Comparison of ENCODE assay signal across 31 cellular contexts in the genomic region with DNA sequence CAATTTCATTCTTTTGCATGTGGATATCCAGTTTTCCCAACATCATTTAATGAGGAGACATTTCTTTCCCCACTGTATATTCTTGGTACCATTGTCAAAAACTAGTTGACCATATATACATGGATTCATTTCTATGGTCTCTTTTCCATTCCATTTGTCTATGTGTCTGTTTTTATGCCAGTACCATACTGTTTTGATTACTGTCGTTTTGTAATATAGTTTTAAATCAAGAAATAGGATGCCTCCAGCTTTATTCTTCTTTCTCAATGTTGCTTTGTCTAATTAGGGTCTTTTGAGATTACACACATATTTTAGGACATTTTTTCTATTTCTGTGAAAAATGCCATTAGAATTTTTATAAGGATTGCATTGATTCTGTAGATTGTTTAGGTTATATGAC.
"Had no signal": no experiment of that assay in that cellular context is flagged by ENCODE, and none has a peak within 500 bp of the region (broad histone marks: within the 10 kb centered on the region; RNA-seq: fewer than 3 reads in every experiment).

No MANE protein-coding gene starts in this region.

- FAIRE-seq: urothelium cell line had no signal

- H3K27ac Mint-ChIP-seq: naive thymus-derived CD4-positive, alpha-beta T cell; natural killer cell; nephron; neural progenitor cell; progenitor cell of endocrine pancreas; stimulated activated memory B cell treated with anti-CD40 and anti-IgM and Interleukin-4, amounts not matched to agents 10 μg/mL and 1 μg/mL and 100 μg/mL, for 72 hours; stimulated activated naive CD8-positive, alpha-beta T cell treated with anti-CD3 and anti-CD28 coated beads, Interleukin-15, Interleukin-2, amounts not matched to agents 100 ng/mL and 50 ng/mL, for 24 hours had no signal

- H3K9me3 ChIP-seq: ovary, thyroid gland, vagina had no signal

- H3K79me2 ChIP-seq: parathyroid adenoma had no signal

- H3K4me1 ChIP-seq: parathyroid adenoma, psoas muscle, spleen, thyroid gland, upper lobe of left lung, vagina had no signal

- H3K27ac ChIP-seq: neural progenitor cell, ovary, parathyroid adenoma, psoas muscle, skin epidermis, spleen, stomach, thoracic aorta, thyroid gland, tibial nerve, upper lobe of left lung, vagina had no signal

- H2AFZ ChIP-seq: neural progenitor cell, parathyroid adenoma had no signal

- H3K36me3 Mint-ChIP-seq: naive thymus-derived CD4-positive, alpha-beta T cell; natural killer cell; neural progenitor cell; stimulated activated memory B cell treated with anti-CD40 and anti-IgM and Interleukin-4, amounts not matched to agents 10 μg/mL and 1 μg/mL and 100 μg/mL, for 72 hours had no signal

- ATAC-seq: naive thymus-derived CD4-positive, alpha-beta T cell; natural killer cell; psoas muscle; right cardiac atrium; sciatic nerve; stimulated activated memory B cell treated with anti-CD40 and anti-IgM and Interleukin-4, amounts not matched to agents 10 μg/mL and 1 μg/mL and 100 μg/mL, for 72 hours had no signal

- DNase-seq: naive thymus-derived CD4-positive, alpha-beta T cell; natural killer cell; occipital lobe; ovary; posterior cingulate gyrus; psoas muscle; right cardiac atrium; spleen; stimulated activated CD4-positive, alpha-beta T cell treated with anti-CD3 and anti-CD28 coated beads, Interleukin-12 subunit alpha, Interleukin-12 subunit beta, amount 100 ng/mL, for 4 hours; stimulated activated CD4-positive, alpha-beta T cell treated with anti-CD3 and anti-CD28 coated beads, Interleukin-1b, Interleukin-23, amount 100 ng/mL, for 48 hours; stimulated activated CD4-positive, alpha-beta T cell treated with anti-CD3 and anti-CD28 coated beads, Interleukin-4, amount 100 ng/mL, for 1 hour; stimulated activated CD4-positive, alpha-beta T cell treated with anti-CD3 and anti-CD28 coated beads, Interleukin-4, amount 100 ng/mL, for 4 hours; stimulated activated CD8-positive, alpha-beta memory T cell treated with anti-CD3 and anti-CD28 coated beads, Interleukin-4, amount 100 ng/mL, for 48 hours; stimulated activated naive CD4-positive, alpha-beta T cell; stomach; thyroid gland; trophoblast cell; upper lobe of left lung had no signal

- H3K4me3 ChIP-seq: neural progenitor cell, ovary, psoas muscle, skin epidermis, smooth muscle cell, spleen, stomach, thoracic aorta, thyroid gland, tibial nerve, upper lobe of left lung, vagina had no signal

- H3K4me2 ChIP-seq: neural progenitor cell, smooth muscle cell had no signal

- H3K9ac ChIP-seq: neural progenitor cell, parathyroid adenoma had no signal

- H3K27me3 ChIP-seq: neural progenitor cell, ovary, spleen, stomach, thyroid gland, tibial nerve, upper lobe of left lung, vagina had no signal

- H3K36me3 ChIP-seq: neural progenitor cell, ovary, spleen, stomach, thoracic aorta, thyroid gland, tibial nerve, upper lobe of left lung, vagina had no signal
